ENCODE assay signal across 14 cellular contexts in the genomic region with DNA sequence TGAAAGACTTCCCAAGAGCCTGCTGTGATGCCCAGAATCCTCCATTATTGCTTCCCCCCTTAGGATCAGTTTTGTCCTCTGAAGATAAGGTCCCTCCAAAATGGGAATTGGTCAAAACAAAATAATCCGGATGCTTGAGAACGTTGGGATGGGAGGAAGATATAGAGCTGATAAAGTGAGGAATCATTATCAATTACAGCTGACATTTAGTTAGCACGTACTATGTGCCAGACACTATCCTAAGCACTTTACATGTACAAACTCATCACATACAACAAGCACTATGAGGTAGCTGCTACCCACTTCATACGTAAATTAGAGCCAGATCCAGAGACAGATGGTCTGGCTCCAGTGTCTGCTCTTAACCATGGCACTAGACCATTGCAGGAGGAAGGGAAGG. TPM values are rescaled to one million over a fixed set of nuclear protein-coding genes. Genes with fewer than 3 reads are reported as not detected.
A peak's percentile ranks its signal among the peaks of the same experiment; 100 is the strongest.
DNase-seq lines count a peak whose midpoint lies in the region; TF ChIP-seq lines count a peak whose summit lies in the region.
"Had no signal": no experiment of that assay in that cellular context is flagged by ENCODE, and none has a peak within 500 bp of the region (broad histone marks: within the 10 kb centered on the region; RNA-seq: fewer than 3 reads in every experiment).

No MANE protein-coding gene starts in this region.

- no peaks in the 10 kb centered on the region for H3K9me3 Mint-ChIP-seq in neural crest cell
- H3K9me3 Mint-ChIP-seq: CD8-positive, alpha-beta T cell had no signal

- DNase-seq in DMS 273 (lab: John Stamatoyannopoulos, UW; ENCODE audit: unreplicated experiment) (peak; percentile 53), DMS 273 treated with DMSO at 0.1 percent for 48 hours (lab: John Stamatoyannopoulos, UW) (no peak), NCI-H1694 treated with DMSO at 0.1 percent for 48 hours (lab: John Stamatoyannopoulos, UW) (peak; percentile 62), neural crest cell (ENCODE audit: low read depth, low spot score) (no peak), pons (ENCODE audit: low spot score) (no peak)
- DNase-seq in activated effector memory CD4-positive, alpha-beta T cell treated with Interleukin-2 at 50 U/mL for 16 hours: no peak
- DNase-seq: Caco-2; CD4-positive, CD25-positive, alpha-beta regulatory T cell; CD8-positive, alpha-beta T cell; DMS53; DMS79 treated with DMSO at 0.1 percent for 48 hours; GF-D8; GOT3 had no signal

- peaks cover 15% of the 10 kb centered on the region for H3K4me1 Mint-ChIP-seq in neural crest cell

- no peaks in the 10 kb centered on the region for H3K36me3 Mint-ChIP-seq in neural crest cell (ENCODE audit: low read depth)
- H3K36me3 Mint-ChIP-seq: CD4-positive, CD25-positive, alpha-beta regulatory T cell; CD8-positive, alpha-beta T cell had no signal

- H3K27ac Mint-ChIP-seq in neural crest cell (ENCODE audit: unreplicated experiment): peak overlapping the region; percentile 27
- H3K27ac Mint-ChIP-seq: B cell; CD8-positive, alpha-beta T cell had no signal

- no peak overlapping the region for H3K4me3 Mint-ChIP-seq in neural crest cell
- H3K4me3 Mint-ChIP-seq: B cell; CD8-positive, alpha-beta T cell had no signal

- peaks cover 60% of the 10 kb centered on the region for H3K27me3 Mint-ChIP-seq in neural crest cell (ENCODE audit: low read depth)

- TF ChIP-seq CTCF in neural crest cell (conservative IDR thresholded peaks at IDR 0.05): no peak

RNA-seq across cellular contexts. Expression of a gene that starts 6.6 kb away (rescaled TPM):
- 6.2 and 6.3 TPM in 2 replicates for total RNA-seq in neural crest cell

RNA-seq across cellular contexts. Expression of a gene that starts 25.3 kb away (rescaled TPM):
- total RNA-seq in neural crest cell: 239 and 246 TPM in 2 replicates

RNA-seq across cellular contexts. Expression of a gene that starts 32.1 kb away (rescaled TPM):
- total RNA-seq in neural crest cell: 38.8 and 39.4 TPM in 2 replicates

RNA-seq across cellular contexts. Expression of a gene that starts 56.6 kb away (rescaled TPM):
- total RNA-seq in neural crest cell: 128 and 138 TPM in 2 replicates

Comparison
In these comparisons a context has a peak if more than half of its experiments do, and no peak if none do; other contexts are left out.
1. DNase-seq: peak in DMS 273 (single experiment) and NCI-H1694 treated with DMSO at 0.1 percent for 48 hours (single experiment); none in DMS 273 treated with DMSO at 0.1 percent for 48 hours (single experiment), neural crest cell (single experiment), activated effector memory CD4-positive, alpha-beta T cell treated with Interleukin-2 at 50 U/mL for 16 hours (single experiment) and pons (single experiment).